ENCODE assay signal across 1 cellular context in genomic region chr19:41264581-41265375, GRCh38.
TF ChIP-seq lines count a peak whose summit lies in the region.

No MANE protein-coding gene starts in this region.

TF ChIP-seq in HEK293, 187 proteins besides CTCF, POLR2A, EP300 and RAD21 (continued from another document):
- TF ChIP-seq TSHZ1 (tag by site-specific recombination; IDR thresholded peaks at IDR 0.05; ENCODE audit: borderline replicate concordance) (no peak), ZBTB48 (tag by site-specific recombination; IDR thresholded peaks at IDR 0.05) (peak; percentile 94), ZNF76 (tag by site-specific recombination; IDR thresholded peaks at IDR 0.05; ENCODE audit: borderline replicate concordance, low read depth) (no peak), ZNF24 (tag by site-specific recombination; IDR thresholded peaks at IDR 0.05) (no peak), AEBP2 (tag by site-specific recombination; IDR thresholded peaks at IDR 0.05; ENCODE audit: borderline replicate concordance) (no peak), INSM2 (tag by site-specific recombination; IDR thresholded peaks at IDR 0.05) (no peak), ZNF280C (tag by site-specific recombination; IDR thresholded peaks at IDR 0.05) (no peak), EGR2 (tag by site-specific recombination; IDR thresholded peaks at IDR 0.05; ENCODE audit: low read depth) (peak; percentile 33; the same call in 1 of the 2 replicates), RBAK (tag by site-specific recombination; IDR thresholded peaks at IDR 0.05) (no peak), ZNF791 (tag by site-specific recombination; IDR thresholded peaks at IDR 0.05) (0 out of 2 replicates have a peak, but pooled peaks have one; percentile 42), ZNF169 (tag by site-specific recombination; IDR thresholded peaks at IDR 0.05) (no peak), ZNF660 (tag by site-specific recombination; IDR thresholded peaks at IDR 0.05) (peak; percentile 10; the same call in 1 of the 2 replicates), PBX3 (CRISPR knock-in tag; IDR thresholded peaks at IDR 0.05) (0 out of 2 replicates have a peak, but pooled peaks have one; percentile 35)
